Comparison of ENCODE assay signal across 13 cellular contexts in the genomic region with DNA sequence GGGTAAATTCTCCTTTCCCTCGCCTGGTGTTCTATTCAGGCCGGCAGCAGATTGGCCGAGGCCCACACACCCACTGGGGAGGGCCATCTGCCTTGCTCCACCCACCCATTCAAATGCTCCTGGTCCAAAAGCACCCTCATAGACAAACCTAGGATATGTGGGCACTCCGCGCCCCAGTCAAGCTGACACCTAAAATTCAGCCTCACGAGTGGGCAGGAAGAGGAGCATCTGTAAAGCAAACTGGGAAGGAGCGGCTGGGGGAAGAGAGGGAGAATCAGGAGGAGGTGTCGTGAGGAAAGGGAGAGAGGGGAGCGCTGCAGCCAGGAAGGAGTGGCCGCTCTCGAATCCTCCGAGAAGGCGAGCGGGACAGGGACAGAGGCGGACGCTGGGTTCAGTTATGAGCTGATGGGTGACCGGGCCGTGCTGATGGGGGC.
DNase-seq lines count a peak whose midpoint lies in the region; ATAC-seq and TF ChIP-seq lines count a peak whose summit lies in the region.
"Had no signal": no experiment of that assay in that cellular context is flagged by ENCODE, and none has a peak within 500 bp of the region (broad histone marks: within the 10 kb centered on the region; RNA-seq: fewer than 3 reads in every experiment).

No MANE protein-coding gene starts in this region.

- intact Hi-C loops in heart left ventricle (cut with DNase I) = no loop called here
- intact Hi-C loops in natural killer cell (cut with micrococcal nuclease) = no loop called here

- H3K4me1 Mint-ChIP-seq in T-helper 17 cell = peaks cover 3% of the 10 kb centered on the region
- H3K4me1 Mint-ChIP-seq in natural killer cell = peaks cover 9 to 10% of the 10 kb centered on the region in 2 donors

- no peak for TF ChIP-seq CTCF in heart left ventricle (IDR thresholded peaks at IDR 0.05)
- TF ChIP-seq CTCF in natural killer cell (IDR thresholded peaks at IDR 0.05) = no peak

- no peaks in the 10 kb centered on the region for H3K36me3 ChIP-seq in heart left ventricle
- H3K36me3 ChIP-seq in effector memory CD4-positive, alpha-beta T cell (ENCODE audit: control insufficient read depth, insufficient read depth, low read length) = no peaks in the 10 kb centered on the region

- peak overlapping the region in 7 of 12 donors; percentile 11 to 43 (median 24) for H3K4me3 ChIP-seq in heart left ventricle
- H3K4me3 ChIP-seq in effector memory CD4-positive, alpha-beta T cell (ENCODE audit: insufficient read depth, low read depth, low read length, poor library complexity, severe bottlenecking) = no peak overlapping the region

- H3K27me3 Mint-ChIP-seq in T-helper 17 cell = peaks cover 44% of the 10 kb centered on the region
- H3K27me3 Mint-ChIP-seq in natural killer cell (ENCODE audit: low read depth in 2 of 2) = peaks cover 25 to 31% of the 10 kb centered on the region in 2 donors

- H3K36me3 Mint-ChIP-seq in T-helper 17 cell (ENCODE audit: low read depth) (peaks cover 3% of the 10 kb centered on the region), natural killer cell (no peaks in the 10 kb centered on the region)
- H3K36me3 Mint-ChIP-seq: CD4-positive, CD25-positive, alpha-beta regulatory T cell had no signal

- peak; percentile 33 for DNase-seq in Ammon's horn (ENCODE audit: low spot score)
- DNase-seq in T-helper 17 cell = no peak
- DNase-seq in heart left ventricle = no peak
- no peak for DNase-seq in natural killer cell
- DNase-seq in effector memory CD4-positive, alpha-beta T cell = no peak
- no peak for DNase-seq in kidney tubule cell (ENCODE audit: low spot score)
- DNase-seq in NCI-H1930 (lab: John Stamatoyannopoulos, UW) = no peak
- DNase-seq in RPMI8226 = no peak
- DNase-seq: CD4-positive, CD25-positive, alpha-beta regulatory T cell; dermis blood vessel endothelial cell; NCI-H2171 had no signal

- no peaks in the 10 kb centered on the region for H3K9me3 Mint-ChIP-seq in natural killer cell

- H3K9me3 ChIP-seq in T-helper 17 cell (ENCODE audit: control insufficient read depth, low read length, poor library complexity, severe bottlenecking) (no peaks in the 10 kb centered on the region), heart left ventricle (no peaks in the 10 kb centered on the region)
- H3K9me3 ChIP-seq in effector memory CD4-positive, alpha-beta T cell (ENCODE audit: control insufficient read depth, low read length) = no peaks in the 10 kb centered on the region

- H3K4me3 Mint-ChIP-seq in T-helper 17 cell (peak overlapping the region; percentile 39), natural killer cell (peak overlapping the region; percentile 25)
- H3K4me3 Mint-ChIP-seq: CD4-positive, CD25-positive, alpha-beta regulatory T cell had no signal

- TF ChIP-seq POLR2A in heart left ventricle (IDR thresholded peaks at IDR 0.05) = no peak

- ATAC-seq in T-helper 17 cell (no peak), heart left ventricle (peak in 3 of 4 donors; percentile 62 to 71 (median 70)), natural killer cell (peak in 1 of 3 donors; percentile 33)
- ATAC-seq: SK-N-SH treated with all-trans-retinoic acid at 6 μM for 48 hours had no signal

- WGBS in heart left ventricle, 4 donors = 24 to 43% (median 31%) methylated on average over 18 of the region's 18 CpGs

- no peak overlapping the region for H3K27ac ChIP-seq in heart left ventricle
- H3K27ac ChIP-seq in effector memory CD4-positive, alpha-beta T cell (ENCODE audit: insufficient read depth, low read length, poor library complexity, severe bottlenecking) = no peak overlapping the region
- H3K27ac ChIP-seq: HL-60 had no signal

- H3K27me3 ChIP-seq in heart left ventricle = no peaks in the 10 kb centered on the region
- no peaks in the 10 kb centered on the region for H3K27me3 ChIP-seq in effector memory CD4-positive, alpha-beta T cell (replicated peaks; ENCODE audit: control insufficient read depth, insufficient read depth, low read length, poor library complexity, severe bottlenecking)

- peaks cover 0 to 28% (median 7%) of the 10 kb centered on the region in 12 donors for H3K4me1 ChIP-seq in heart left ventricle
- no peaks in the 10 kb centered on the region for H3K4me1 ChIP-seq in effector memory CD4-positive, alpha-beta T cell (ENCODE audit: control insufficient read depth, insufficient read depth, low read length, poor library complexity, severe bottlenecking)

- H3K27ac Mint-ChIP-seq in T-helper 17 cell (no peak overlapping the region), natural killer cell (peak overlapping the region in 1 of 2 donors; percentile 29)
